In the genomic region with DNA sequence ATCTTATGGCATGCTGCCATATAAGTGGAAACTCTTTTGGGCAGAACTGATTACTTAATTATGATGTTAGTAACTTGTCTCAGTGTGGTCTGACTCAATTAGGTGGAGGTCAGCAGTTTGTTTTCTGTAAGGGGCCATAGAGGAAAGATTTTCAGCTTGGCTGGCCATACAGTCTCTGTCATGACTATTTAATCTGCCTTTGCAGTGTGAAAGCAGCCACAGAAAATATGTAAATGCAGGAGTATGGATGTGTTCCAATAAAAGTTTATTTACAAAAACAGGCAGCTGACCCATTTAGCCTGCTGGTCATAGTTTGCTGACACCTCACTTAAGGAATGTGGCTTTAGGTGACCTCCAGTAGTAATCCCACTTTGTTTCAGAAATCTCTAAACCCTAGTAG, we compare ENCODE assay signal across 23 cellular contexts.
DNase-seq lines count a peak whose midpoint lies in the region; ATAC-seq, FAIRE-seq and TF ChIP-seq lines count a peak whose summit lies in the region.
"Had no signal": no experiment of that assay in that cellular context is flagged by ENCODE, and none has a peak within 500 bp of the region (broad histone marks: within the 10 kb centered on the region; RNA-seq: fewer than 3 reads in every experiment).

No MANE protein-coding gene starts in this region.

- TF ChIP-seq RAD21 in liver (IDR thresholded peaks at IDR 0.05) (no peak), HepG2 (CRISPR knock-in tag; IDR thresholded peaks at IDR 0.05) (no peak)

- FAIRE-seq in HepG2 (lab: Jason Lieb, UNC) = no peak

- H3K27me3 ChIP-seq in liver (ENCODE audit: control insufficient read depth in 4 of 4, insufficient read depth in 4 of 4, low read length in 3 of 4) (no peaks in the 10 kb centered on the region), HepG2 (ENCODE audit: control insufficient read depth in 1 of 2, insufficient read depth in 2 of 2, low read length in 2 of 2) (peaks cover 0 to 8% of the 10 kb centered on the region in 2 experiments; a peak in 2 of 5 replicates)

- no peak for TF ChIP-seq EP300 in HepG2 (IDR thresholded peaks at IDR 0.05; ENCODE audit: low read depth in 2 of 2, low read length in 2 of 2)
- no peak for TF ChIP-seq EP300 in HepG2 (CRISPR knock-in tag; IDR thresholded peaks at IDR 0.05; ENCODE audit: borderline replicate concordance)

- H3K4me1 ChIP-seq in liver (ENCODE audit: control insufficient read depth in 4 of 4, insufficient read depth in 4 of 4, low read length in 3 of 4) = peaks cover 0 to 5% (median 0%) of the 10 kb centered on the region in 4 donors
- no peaks in the 10 kb centered on the region for H3K4me1 ChIP-seq in HepG2 (ENCODE audit: insufficient read depth, low read length)

- POLR2A ChIA-PET in HepG2 (lab: Yijun Ruan, JAX) = no interaction called here

- H3K36me3 ChIP-seq in liver (ENCODE audit: control insufficient read depth in 4 of 4, insufficient read depth in 3 of 4, low read depth in 1 of 4, low read length in 3 of 4) = no peaks in the 10 kb centered on the region
- no peaks in the 10 kb centered on the region for H3K36me3 ChIP-seq in HepG2 (replicated peaks in 1 of 2; ENCODE audit: control insufficient read depth in 1 of 2, insufficient read depth in 2 of 2, low read length in 2 of 2)

- H2AFZ ChIP-seq in HepG2 (ENCODE audit: low read length) = no peak overlapping the region
- H2AFZ ChIP-seq: GM23338 had no signal

- CTCF ChIA-PET in HepG2 (lab: Yijun Ruan, JAX; ENCODE audit: low intra/inter-chr PET ratio, low total read pairs) = no interaction called here

- no peaks in the 10 kb centered on the region for H4K20me1 ChIP-seq in HepG2 (ENCODE audit: insufficient read depth, low read length)

- no peak for TF ChIP-seq CTCF in liver (IDR thresholded peaks at IDR 0.05; ENCODE audit: low read depth, low read length, missing input control)
- no peak for TF ChIP-seq CTCF in HepG2 (CRISPR knock-in tag; IDR thresholded peaks at IDR 0.05)
- TF ChIP-seq CTCF in fibroblast of villous mesenchyme (IDR thresholded peaks at IDR 0.05; ENCODE audit: insufficient read depth, low read depth, low read length) = no peak

- no peak for DNase-seq in HepG2 (ENCODE audit: low spot score)
- DNase-seq in astrocyte of the hippocampus (ENCODE audit: low read depth, low spot score) = peak; percentile 25
- DNase-seq in fibroblast of villous mesenchyme (ENCODE audit: low read depth) = peak; percentile 34
- no peak for DNase-seq in left cardiac atrium
- DNase-seq in G401 (ENCODE audit: low spot score) = no peak
- no peak for DNase-seq in OCI-M1 (lab: John Stamatoyannopoulos, UW)
- DNase-seq: 8988T, COR-L47, DMS53, GF-D8, HFFc6, MM.1S, NCI-H1105, NCI-H1694 treated with DMSO at 0.1 percent for 48 hours, NCI-H446, NCI-H774, Right ventricle myocardium superior had no signal

- TF ChIP-seq POLR2A in HepG2 (IDR thresholded peaks at IDR 0.05; ENCODE audit: insufficient read depth in 1 of 2, low read depth in 2 of 2, low read length in 2 of 2) = no peak

- H3K9ac ChIP-seq in liver (ENCODE audit: low read depth in 1 of 2, low read length in 2 of 2) = no peak overlapping the region
- H3K9ac ChIP-seq in HepG2 (ENCODE audit: insufficient read depth, low read depth, low read length) = no peak overlapping the region
- H3K9ac ChIP-seq: KMS-11 had no signal

- no TSS peak for BruUV-seq in HepG2 (replicated peaks; lab: Mats Ljungman, UMichigan)

- H3K9me3 ChIP-seq in liver (ENCODE audit: control insufficient read depth in 4 of 4, low read length in 3 of 4) = no peaks in the 10 kb centered on the region
- no peaks in the 10 kb centered on the region for H3K9me3 ChIP-seq in HepG2 (ENCODE audit: low read length)

- intact Hi-C loops in HepG2 (cut with micrococcal nuclease; ENCODE audit: unreplicated experiment) = no loop called here
- intact Hi-C loops in left cardiac atrium (cut with DNase I) = no loop called here

- no peak overlapping the region for H3K4me2 ChIP-seq in HepG2 (ENCODE audit: low read depth, low read length)
- H3K4me2 ChIP-seq: GM23338, KMS-11 had no signal

- ATAC-seq in HepG2 (no peak), left cardiac atrium (no peak), GM19023 (IDR thresholded peaks at IDR 0.05; ENCODE audit: unreplicated experiment) (no peak)
- ATAC-seq: GM23338, Panc1 had no signal

- in situ Hi-C loops in HepG2 (cut with HindIII; ENCODE audit: extremely low pct_ligation_motif_present, low pct_unique_long_range_greater_than_20kb) (no loop called here), G401 (cut with HindIII; ENCODE audit: low sequenced_read_pairs) (no loop called here)

- H3K27ac ChIP-seq in liver (ENCODE audit: low read depth in 1 of 2, low read length in 2 of 2) (no peak overlapping the region), HepG2 (ENCODE audit: extremely low read length, insufficient read depth, low read length) (no peak overlapping the region)
- H3K27ac ChIP-seq: C4-2B, KMS-11 had no signal

- no peaks in the 10 kb centered on the region for H3K79me2 ChIP-seq in HepG2 (ENCODE audit: insufficient read depth, low read length)

- no peak overlapping the region for H3K4me3 ChIP-seq in liver (ENCODE audit: low read depth in 1 of 3, low read length in 3 of 3)
- H3K4me3 ChIP-seq in HepG2 (replicated peaks in 1 of 3; ENCODE audit: insufficient read depth in 1 of 3, low read depth in 2 of 3, low read length in 3 of 3) = no peak overlapping the region
- no peak overlapping the region for H3K4me3 ChIP-seq in fibroblast of villous mesenchyme (ENCODE audit: low read depth, low read length)
- H3K4me3 ChIP-seq: GM23338 had no signal

TF ChIP-seq in liver, 16 proteins besides CTCF, POLR2A, EP300 and RAD21 (continues in another document):
- TF ChIP-seq HNF4A (conservative IDR thresholded peaks at IDR 0.05) = no peak
- TF ChIP-seq EGR1 (IDR thresholded peaks at IDR 0.05; ENCODE audit: low read depth in 2 of 2) = no peak
- no peak for TF ChIP-seq HNF4G (IDR thresholded peaks at IDR 0.05)
- TF ChIP-seq, protein P1, sequence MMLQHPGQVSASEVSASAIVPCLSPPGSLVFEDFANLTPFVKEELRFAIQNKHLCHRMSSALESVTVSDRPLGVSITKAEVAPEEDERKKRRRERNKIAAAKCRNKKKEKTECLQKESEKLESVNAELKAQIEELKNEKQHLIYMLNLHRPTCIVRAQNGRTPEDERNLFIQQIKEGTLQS (IDR thresholded peaks at IDR 0.05) = no peak
- no peak for TF ChIP-seq FOXA2 (IDR thresholded peaks at IDR 0.05)
- TF ChIP-seq, protein P2, sequence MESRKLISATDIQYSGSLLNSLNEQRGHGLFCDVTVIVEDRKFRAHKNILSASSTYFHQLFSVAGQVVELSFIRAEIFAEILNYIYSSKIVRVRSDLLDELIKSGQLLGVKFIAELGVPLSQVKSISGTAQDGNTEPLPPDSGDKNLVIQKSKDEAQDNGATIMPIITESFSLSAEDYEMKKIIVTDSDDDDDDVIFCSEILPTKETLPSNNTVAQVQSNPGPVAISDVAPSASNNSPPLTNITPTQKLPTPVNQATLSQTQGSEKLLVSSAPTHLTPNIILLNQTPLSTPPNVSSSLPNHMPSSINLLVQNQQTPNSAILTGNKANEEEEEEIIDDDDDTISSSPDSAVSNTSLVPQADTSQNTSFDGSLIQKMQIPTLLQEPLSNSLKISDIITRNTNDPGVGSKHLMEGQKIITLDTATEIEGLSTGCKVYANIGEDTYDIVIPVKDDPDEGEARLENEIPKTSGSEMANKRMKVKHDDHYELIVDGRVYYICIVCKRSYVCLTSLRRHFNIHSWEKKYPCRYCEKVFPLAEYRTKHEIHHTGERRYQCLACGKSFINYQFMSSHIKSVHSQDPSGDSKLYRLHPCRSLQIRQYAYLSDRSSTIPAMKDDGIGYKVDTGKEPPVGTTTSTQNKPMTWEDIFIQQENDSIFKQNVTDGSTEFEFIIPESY (IDR thresholded peaks at IDR 0.05) = no peak

TF ChIP-seq in HepG2, 621 proteins besides CTCF, POLR2A, EP300 and RAD21:
- TF ChIP-seq ZNF549 (CRISPR knock-in tag; IDR thresholded peaks at IDR 0.05) = no peak
- TF ChIP-seq TCF7 (IDR thresholded peaks at IDR 0.05; ENCODE audit: low read depth) = no peak
- TF ChIP-seq NR2F2 (IDR thresholded peaks at IDR 0.05; ENCODE audit: borderline replicate concordance, low read depth) = no peak
- TF ChIP-seq ZNF484 (CRISPR knock-in tag; IDR thresholded peaks at IDR 0.05; ENCODE audit: borderline replicate concordance, low read depth) = no peak
TF ChIP-seq in HepG2: peak in this region for 0.

Comparison
In these comparisons a context has a peak if more than half of its experiments do, and no peak if none do; other contexts are left out.
1. DNase-seq: peak in astrocyte of the hippocampus (single experiment) and fibroblast of villous mesenchyme (single experiment); none in HepG2 (single experiment), left cardiac atrium (single experiment), G401 (single experiment) and OCI-M1 (single experiment).